In the genomic region with DNA sequence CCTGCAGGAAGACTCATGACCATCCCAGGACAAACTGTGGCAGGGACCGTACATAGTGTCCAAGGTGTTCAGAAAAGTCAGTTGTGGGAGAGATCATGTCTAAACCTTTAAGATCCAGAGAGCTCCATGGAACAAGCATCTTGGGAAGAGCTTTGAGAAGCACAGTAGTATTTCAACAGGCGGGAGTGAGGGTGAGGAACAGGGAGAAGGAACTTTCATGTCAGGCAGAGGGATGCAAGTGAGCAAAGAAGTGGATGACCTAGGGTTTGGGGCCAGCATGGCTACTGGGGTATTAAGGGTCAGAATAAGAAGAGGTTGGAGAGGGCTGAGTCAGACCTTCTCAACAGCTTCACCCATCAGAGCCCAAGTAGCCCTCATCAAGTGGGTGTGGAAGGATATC, we compare ENCODE assay signal across 22 cellular contexts.
DNase-seq lines count a peak whose midpoint lies in the region; ATAC-seq and TF ChIP-seq lines count a peak whose summit lies in the region.
"Had no signal": no experiment of that assay in that cellular context is flagged by ENCODE, and none has a peak within 500 bp of the region (broad histone marks: within the 10 kb centered on the region; RNA-seq: fewer than 3 reads in every experiment).

No MANE protein-coding gene starts in this region.

- peaks cover 0 to 2% (median 0%) of the 10 kb centered on the region in 3 experiments; a peak in 2 of 7 replicates for H3K36me3 Mint-ChIP-seq in H9 (ENCODE audit: insufficient read depth in 1 of 3, low read depth in 3 of 3)
- H3K36me3 Mint-ChIP-seq: CD4-positive, alpha-beta memory T cell had no signal

- 0 out of 4 replicates have a peak, but pooled peaks cover 0 to 3% of the 10 kb centered on the region in 2 experiments for H3K4me1 Mint-ChIP-seq in H9
- H3K4me1 Mint-ChIP-seq: CD4-positive, alpha-beta memory T cell; CD8-positive, alpha-beta memory T cell had no signal

- no peak overlapping the region for H2BK120ac ChIP-seq in H9 (ENCODE audit: low read depth, low read length, poor library complexity, severe bottlenecking)

- H4K20me1 ChIP-seq in H9 (ENCODE audit: control insufficient read depth, insufficient read depth, insufficient read length): no peaks in the 10 kb centered on the region
- H4K20me1 ChIP-seq: BLaER1 treated with 17β-estradiol and CSF1 and Interleukin-3, amounts not matched to agents 10 nM and 100 nM had no signal

- no peak overlapping the region for H2BK12ac ChIP-seq in H9 (ENCODE audit: insufficient read length, low read depth, low read length)

- no peak overlapping the region for H3K4me3 Mint-ChIP-seq in H9
- H3K4me3 Mint-ChIP-seq: B cell; CD4-positive, alpha-beta memory T cell; CD8-positive, alpha-beta memory T cell had no signal

- H3K27me3 Mint-ChIP-seq in H9 (ENCODE audit: low read depth): peaks cover 6% of the 10 kb centered on the region

- no peak for TF ChIP-seq EP300 in esophagus muscularis mucosa (IDR thresholded peaks at IDR 0.05)

- WGBS in H9 (ENCODE audit: extremely low coverage, insufficient read length, low lambda C conversion rate): no CpG with 5 or more reads among the region's 2 CpGs
- WGBS in esophagus muscularis mucosa: 85% methylated on average over 2 of the region's 2 CpGs
- 80 to 89% methylated on average over 2 of the region's 2 CpGs for WGBS in aorta, 2 donors

- H3T11ph ChIP-seq in H9 (ENCODE audit: low read length): no peak overlapping the region

- H3K4me1 ChIP-seq in H9 (ENCODE audit: insufficient read depth, low read length): no peaks in the 10 kb centered on the region
- H3K4me1 ChIP-seq in esophagus muscularis mucosa: no peaks in the 10 kb centered on the region
- H3K4me1 ChIP-seq in left lung: no peaks in the 10 kb centered on the region
- no peaks in the 10 kb centered on the region for H3K4me1 ChIP-seq in aorta (ENCODE audit: control insufficient read depth in 1 of 2, insufficient read depth in 2 of 2, low read length in 2 of 2)

- H3K4ac ChIP-seq in H9 (ENCODE audit: low read depth, low read length): no peak overlapping the region

- TF ChIP-seq CTCF in H9 (conservative IDR thresholded peaks at IDR 0.05): no peak
- TF ChIP-seq CTCF in esophagus muscularis mucosa (IDR thresholded peaks at IDR 0.05): no peak
- TF ChIP-seq CTCF in left lung (IDR thresholded peaks at IDR 0.05): no peak

- intact Hi-C loops in esophagus muscularis mucosa (cut with DNase I) (no loop called here), left lung (cut with DNase I) (no loop called here), aorta (cut with DNase I) (no loop called here)

- H3K36me3 ChIP-seq in esophagus muscularis mucosa: no peaks in the 10 kb centered on the region
- H3K36me3 ChIP-seq in left lung: no peaks in the 10 kb centered on the region
- H3K36me3 ChIP-seq in aorta (ENCODE audit: control insufficient read depth in 1 of 2, insufficient read depth in 2 of 2, low read length in 1 of 2): no peaks in the 10 kb centered on the region
- H3K36me3 ChIP-seq: BLaER1 treated with 17β-estradiol and CSF1 and Interleukin-3, amounts not matched to agents 10 nM and 100 nM had no signal

- no peak overlapping the region for H3K14ac ChIP-seq in H9 (ENCODE audit: insufficient read depth, low read length)

- no peak overlapping the region for H2AK5ac ChIP-seq in H9 (ENCODE audit: insufficient read length, low read length)

- DNase-seq in H9 (peak; percentile 3), esophagus muscularis mucosa (ENCODE audit: extremely low spot score) (peak; percentile 91), left lung (no peak), A172 (ENCODE audit: low spot score) (no peak), aorta (no peak)
- DNase-seq: ACHN; CD4-positive, alpha-beta memory T cell; CD8-positive, alpha-beta memory T cell; COR-L47; DMS 273 treated with DMSO at 0.1 percent for 48 hours; DMS153; DMS53; DMS79; DND-41; EL; GDM1 had no signal

- H3K23me2 ChIP-seq in H9 (ENCODE audit: insufficient read length, low read depth, low read length, poor library complexity, severe bottlenecking): no peaks in the 10 kb centered on the region

- no peaks in the 10 kb centered on the region for H3K9me3 ChIP-seq in H9 (ENCODE audit: control insufficient read depth, low read depth, low read length)
- no peaks in the 10 kb centered on the region for H3K9me3 ChIP-seq in esophagus muscularis mucosa
- no peaks in the 10 kb centered on the region for H3K9me3 ChIP-seq in left lung
- no peaks in the 10 kb centered on the region for H3K9me3 ChIP-seq in aorta (ENCODE audit: control insufficient read depth, low read length)
- H3K9me3 ChIP-seq: BLaER1 treated with 17β-estradiol and CSF1 and Interleukin-3, amounts not matched to agents 10 nM and 100 nM had no signal

- H4K8ac ChIP-seq in H9 (replicated peaks; ENCODE audit: insufficient read length, low read depth, low read length): no peak overlapping the region

- H3K79me1 ChIP-seq in H9 (ENCODE audit: insufficient read depth, low read depth, low read length, poor library complexity, severe bottlenecking): no peaks in the 10 kb centered on the region

- peak; percentile 86 for ATAC-seq in left lung
- ATAC-seq in GM18868 (IDR thresholded peaks at IDR 0.05; ENCODE audit: unreplicated experiment): no peak
- no peak for ATAC-seq in aorta (ENCODE audit: low FRiP score)
- ATAC-seq: GM12878 had no signal

- no peaks in the 10 kb centered on the region for H3K27me3 ChIP-seq in H9 (ENCODE audit: insufficient read depth, low read length)
- H3K27me3 ChIP-seq in esophagus muscularis mucosa: peaks cover 0 to 8% (median 0%) of the 10 kb centered on the region in 4 donors
- H3K27me3 ChIP-seq in left lung: peaks cover 0 to 27% of the 10 kb centered on the region in 2 donors
- no peaks in the 10 kb centered on the region for H3K27me3 ChIP-seq in aorta (ENCODE audit: control insufficient read depth in 1 of 2, insufficient read depth in 2 of 2, low read length in 1 of 2)
- H3K27me3 ChIP-seq: BLaER1 treated with 17β-estradiol and CSF1 and Interleukin-3, amounts not matched to agents 10 nM and 100 nM had no signal

- H4K5ac ChIP-seq in H9 (ENCODE audit: insufficient read length, low read depth, low read length): no peak overlapping the region

- no peak overlapping the region for H3K18ac ChIP-seq in H9 (ENCODE audit: insufficient read length, low read depth, low read length)

- H3K4me3 ChIP-seq in esophagus muscularis mucosa (no peak overlapping the region), left lung (no peak overlapping the region), aorta (ENCODE audit: low read length in 2 of 2) (no peak overlapping the region)
- H3K4me3 ChIP-seq: BLaER1 treated with 17β-estradiol and CSF1 and Interleukin-3, amounts not matched to agents 10 nM and 100 nM; GM12878 had no signal

- H2BK15ac ChIP-seq in H9 (ENCODE audit: low read depth, low read length): no peak overlapping the region

- no peak overlapping the region for H2AFZ ChIP-seq in H9 (ENCODE audit: low read length)

- H3K56ac ChIP-seq in H9 (ENCODE audit: insufficient read length, low read depth, low read length): no peak overlapping the region

- H3K9ac ChIP-seq in H9 (ENCODE audit: extremely low read depth, insufficient read length, low read length): no peak overlapping the region
- H3K9ac ChIP-seq: BLaER1 treated with 17β-estradiol and CSF1 and Interleukin-3, amounts not matched to agents 10 nM and 100 nM had no signal

- no peak overlapping the region for H3K4me2 ChIP-seq in H9 (ENCODE audit: insufficient read depth, insufficient read length, low read length)
- H3K4me2 ChIP-seq: BLaER1 treated with 17β-estradiol and CSF1 and Interleukin-3, amounts not matched to agents 10 nM and 100 nM had no signal

- H3K23ac ChIP-seq in H9 (ENCODE audit: insufficient read length, low read depth, low read length): no peak overlapping the region

- no peak overlapping the region for H3K27ac Mint-ChIP-seq in H9
- H3K27ac Mint-ChIP-seq: B cell; CD4-positive, alpha-beta memory T cell; CD8-positive, alpha-beta memory T cell had no signal

- H3K27ac ChIP-seq in H9 (ENCODE audit: insufficient read length, low read depth, low read length): no peak overlapping the region
- no peak overlapping the region for H3K27ac ChIP-seq in esophagus muscularis mucosa (replicated peaks in 1 of 4)
- no peak overlapping the region for H3K27ac ChIP-seq in left lung
- no peak overlapping the region for H3K27ac ChIP-seq in aorta (ENCODE audit: low read depth in 1 of 2, low read length in 2 of 2)
- H3K27ac ChIP-seq: 22Rv1; BLaER1 treated with 17β-estradiol and CSF1 and Interleukin-3, amounts not matched to agents 10 nM and 100 nM; C4-2B had no signal

- no peaks in the 10 kb centered on the region for H3K9me3 Mint-ChIP-seq in H9

- TF ChIP-seq POLR2A in esophagus muscularis mucosa (IDR thresholded peaks at IDR 0.05; ENCODE audit: low read depth): no peak

- H2BK5ac ChIP-seq in H9 (ENCODE audit: insufficient read length, low read length): no peak overlapping the region

- H2BK20ac ChIP-seq in H9 (ENCODE audit: low read depth, low read length, poor library complexity, severe bottlenecking): no peak overlapping the region

- no peaks in the 10 kb centered on the region for H3K79me2 ChIP-seq in H9 (ENCODE audit: insufficient read depth, low read length)

- no peak overlapping the region for H4K91ac ChIP-seq in H9 (ENCODE audit: insufficient read length, low read depth, low read length)

Comparison
In these comparisons a context has a peak if more than half of its experiments do, and no peak if none do; other contexts are left out.
1. DNase-seq: peak in H9 (single experiment) and esophagus muscularis mucosa (single experiment); none in left lung (0 of 2), A172 (single experiment) and aorta (0 of 2).